11 cellular contexts compared by ENCODE assay signal in genomic region chr22:28710112-28710888, GRCh38. TPM values are rescaled to one million over a fixed set of nuclear protein-coding genes. Genes with fewer than 3 reads are reported as not detected.
DNase-seq lines count a peak whose midpoint lies in the region; ATAC-seq and TF ChIP-seq lines count a peak whose summit lies in the region.
"Had no signal": no experiment of that assay in that cellular context is flagged by ENCODE, and none has a peak within 500 bp of the region (broad histone marks: within the 10 kb centered on the region; RNA-seq: fewer than 3 reads in every experiment).

No MANE protein-coding gene starts in this region.

- 7 to 18% (median 11%) methylated on average over 3 of the region's 3 CpGs for WGBS in ovary, 3 donors

- DNase-seq in HPDE6-E6E7 (ENCODE audit: extremely low spot score): peak; percentile 36
- peak; percentile 85 for DNase-seq in amniotic epithelial cell (ENCODE audit: low read depth)
- no peak for DNase-seq in left ventricle myocardium inferior
- peak; percentile 74 for DNase-seq in stromal cell of bone marrow (ENCODE audit: low read depth)
- DNase-seq in activated T-cell treated with anti-CD3 and anti-CD28 coated beads for 4 hours: no peak
- DNase-seq in T-helper 9 cell: no peak
- no peak for DNase-seq in ovary
- DNase-seq: activated naive CD4-positive, alpha-beta T cell treated with anti-CD3 and anti-CD28 coated beads, Interleukin-2, amount 50 U/mL, for 16 hours; NK-92 treated with Interleukin-12 subunit alpha and Interleukin-12 subunit beta, amount 100 ng/mL, for 24 hours had no signal

- ATAC-seq in HG02623 (IDR thresholded peaks at IDR 0.05; ENCODE audit: unreplicated experiment): no peak

- TF ChIP-seq EP300 in ovary (IDR thresholded peaks at IDR 0.05): no peak

- H3K36me3 ChIP-seq in left ventricle myocardium inferior (no peaks in the 10 kb centered on the region), ovary (no peaks in the 10 kb centered on the region)

- TF ChIP-seq POLR2A in ovary (IDR thresholded peaks at IDR 0.05): no peak

- peak overlapping the region; percentile 12 for H3K4me3 ChIP-seq in left ventricle myocardium inferior
- no peak overlapping the region for H3K4me3 ChIP-seq in ovary

- TF ChIP-seq CTCF in left ventricle myocardium inferior (IDR thresholded peaks at IDR 0.05; ENCODE audit: borderline replicate concordance): no peak
- no peak for TF ChIP-seq CTCF in ovary (IDR thresholded peaks at IDR 0.05)

- intact Hi-C loops in left ventricle myocardium inferior (cut with micrococcal nuclease): no loop called here
- intact Hi-C loops in ovary (cut with DNase I): no loop called here

- H3K27ac ChIP-seq in left ventricle myocardium inferior (replicated peaks) (peak overlapping the region; percentile 57), ovary (peak overlapping the region in 1 of 2 donors; percentile 81)
- H3K27ac ChIP-seq: VCaP had no signal

- H3K27me3 ChIP-seq in left ventricle myocardium inferior (ENCODE audit: low read depth): no peaks in the 10 kb centered on the region
- H3K27me3 ChIP-seq in ovary: no peaks in the 10 kb centered on the region

- no peaks in the 10 kb centered on the region for H3K9me3 ChIP-seq in left ventricle myocardium inferior (replicated peaks)
- H3K9me3 ChIP-seq in ovary: no peaks in the 10 kb centered on the region

- H3K4me1 ChIP-seq in left ventricle myocardium inferior (peaks cover 22% of the 10 kb centered on the region), ovary (ENCODE audit: insufficient read depth) (no peaks in the 10 kb centered on the region)

RNA-seq across cellular contexts. Expression of gene TTC28, which starts 30.7 kb away (rescaled TPM):
- 16.4 TPM for total RNA-seq in left ventricle myocardium inferior
- 100 to 1,000 TPM in 1 of 7 donors, 10 to 100 TPM in 6; 57.9 to 127 (median 82.2) TPM for total RNA-seq in ovary
- polyA plus RNA-seq in ovary: 10 to 100 TPM; 16.7 to 24.3 TPM

RNA-seq across cellular contexts. Expression of gene CHEK2, which starts 31.3 kb away (rescaled TPM):
- total RNA-seq in left ventricle myocardium inferior: 2.5 TPM
- 10 to 100 TPM in 4 of 7 donors, 1 to 10 TPM in 3; 4.1 to 18.2 (median 10.1) TPM for total RNA-seq in ovary
- 10 to 100 TPM; 10.2 to 10.5 TPM for polyA plus RNA-seq in ovary

RNA-seq across cellular contexts. Expression of gene HSCB, which starts 31.5 kb away (rescaled TPM):
- total RNA-seq in left ventricle myocardium inferior (9.8 TPM), ovary (10 to 100 TPM; 14.9 to 70.6 (median 17.0) TPM)
- polyA plus RNA-seq in ovary: 10 to 100 TPM; 25.7 to 27.9 TPM

Comparison
In these comparisons a context has a peak if more than half of its experiments do, and no peak if none do; other contexts are left out.
1. DNase-seq: peak in HPDE6-E6E7 (single experiment), amniotic epithelial cell (single experiment) and stromal cell of bone marrow (single experiment); none in left ventricle myocardium inferior (single experiment), activated T-cell treated with anti-CD3 and anti-CD28 coated beads for 4 hours (single experiment), T-helper 9 cell (single experiment) and ovary (0 of 5).